In the genomic region with DNA sequence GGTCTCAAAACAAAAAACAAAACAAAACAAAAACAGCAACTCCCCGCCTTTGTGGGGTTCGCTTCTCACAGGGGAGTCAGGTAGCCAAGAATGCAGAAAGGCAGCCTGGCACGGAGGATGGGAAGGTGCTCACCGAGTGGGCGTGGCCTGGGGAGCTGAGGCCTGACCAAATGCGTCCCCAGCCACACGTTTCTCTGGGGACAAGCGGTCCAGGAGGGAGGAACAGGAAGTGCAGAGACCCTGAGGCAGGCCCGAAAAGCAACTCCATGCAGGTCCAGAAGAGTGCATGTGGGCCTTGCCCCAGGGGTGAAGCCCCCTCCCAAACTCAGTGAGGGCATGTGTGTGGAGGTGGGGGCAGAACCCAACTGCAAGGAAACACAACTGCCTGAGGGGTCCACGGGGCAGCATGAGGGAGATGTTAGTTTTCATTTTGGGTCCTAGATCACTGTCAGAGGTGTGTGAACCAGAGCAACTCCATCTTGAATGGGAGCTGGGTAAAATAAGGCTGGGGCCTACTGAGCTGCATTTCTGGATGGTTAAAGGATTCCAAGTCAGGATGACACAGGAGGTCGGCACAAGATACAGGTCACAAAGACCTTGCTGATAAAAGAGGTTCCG, we compare ENCODE assay signal across 1 cellular context.
TF ChIP-seq lines count a peak whose summit lies in the region.

No MANE protein-coding gene starts in this region.

TF ChIP-seq in K562, 482 proteins besides CTCF, POLR2A, EP300 and RAD21 (continued from another document and continues in another):
- TF ChIP-seq, protein P1, sequence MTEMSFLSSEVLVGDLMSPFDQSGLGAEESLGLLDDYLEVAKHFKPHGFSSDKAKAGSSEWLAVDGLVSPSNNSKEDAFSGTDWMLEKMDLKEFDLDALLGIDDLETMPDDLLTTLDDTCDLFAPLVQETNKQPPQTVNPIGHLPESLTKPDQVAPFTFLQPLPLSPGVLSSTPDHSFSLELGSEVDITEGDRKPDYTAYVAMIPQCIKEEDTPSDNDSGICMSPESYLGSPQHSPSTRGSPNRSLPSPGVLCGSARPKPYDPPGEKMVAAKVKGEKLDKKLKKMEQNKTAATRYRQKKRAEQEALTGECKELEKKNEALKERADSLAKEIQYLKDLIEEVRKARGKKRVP (CRISPR knock-in tag; IDR thresholded peaks at IDR 0.05) = peak; percentile 96
- TF ChIP-seq, protein P2, sequence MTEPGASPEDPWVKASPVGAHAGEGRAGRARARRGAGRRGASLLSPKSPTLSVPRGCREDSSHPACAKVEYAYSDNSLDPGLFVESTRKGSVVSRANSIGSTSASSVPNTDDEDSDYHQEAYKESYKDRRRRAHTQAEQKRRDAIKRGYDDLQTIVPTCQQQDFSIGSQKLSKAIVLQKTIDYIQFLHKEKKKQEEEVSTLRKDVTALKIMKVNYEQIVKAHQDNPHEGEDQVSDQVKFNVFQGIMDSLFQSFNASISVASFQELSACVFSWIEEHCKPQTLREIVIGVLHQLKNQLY (CRISPR knock-in tag; conservative IDR thresholded peaks at IDR 0.05) = 0 out of 4 replicates have a peak, but pooled peaks of 1 of the 2 experiments have one; percentile 65
- TF ChIP-seq NONO (IDR thresholded peaks at IDR 0.05; ENCODE audit: low read depth in 2 of 2, low read length in 1 of 2) (no peak), ZNF24 (IDR thresholded peaks at IDR 0.05) (no peak), IRF2 (CRISPR knock-in tag; IDR thresholded peaks at IDR 0.05) (no peak), TCFL5 (CRISPR knock-in tag; conservative IDR thresholded peaks at IDR 0.05) (peak; percentile 96), KLF1 (tag; IDR thresholded peaks at IDR 0.05) (peak; percentile 97), FOSL1 (tag; conservative IDR thresholded peaks at IDR 0.05) (peak; percentile 62), MYC (IDR thresholded peaks at IDR 0.05; ENCODE audit: low read depth, low read length) (no peak), MYC (CRISPR knock-in tag; IDR thresholded peaks at IDR 0.05; ENCODE audit: borderline replicate concordance, low read depth) (peak; percentile 98), BCOR (IDR thresholded peaks at IDR 0.05) (no peak), NR1H2 (CRISPR knock-in tag; IDR thresholded peaks at IDR 0.05) (no peak), ZNF766 (CRISPR knock-in tag; conservative IDR thresholded peaks at IDR 0.05) (peak; percentile 100), WHSC1 (IDR thresholded peaks at IDR 0.05; ENCODE audit: low read length) (no peak), HDAC2 (IDR thresholded peaks at IDR 0.05) (no peak), KDM5B (IDR thresholded peaks at IDR 0.05; ENCODE audit: insufficient replicate concordance, low read depth, low read length) (no peak), ZNF175 (CRISPR knock-in tag; IDR thresholded peaks at IDR 0.05; ENCODE audit: low read depth) (peak; percentile 100), RFX1 (IDR thresholded peaks at IDR 0.05) (no peak), CCNT2 (IDR thresholded peaks at IDR 0.05; ENCODE audit: borderline replicate concordance, extremely low read depth, insufficient read length, low read depth, low read length) (no peak), ZC3H8 (IDR thresholded peaks at IDR 0.05) (no peak), FOXK1 (CRISPR knock-in tag; IDR thresholded peaks at IDR 0.05; ENCODE audit: borderline replicate concordance) (no peak), RNF2 (IDR thresholded peaks at IDR 0.05) (no peak), FUS (optimal IDR thresholded peaks at IDR 0.05; ENCODE audit: low read depth, low read length) (no peak), ZKSCAN8 (CRISPR knock-in tag; IDR thresholded peaks at IDR 0.05) (peak; percentile 99), CBX5 (IDR thresholded peaks at IDR 0.05; ENCODE audit: borderline replicate concordance, low read depth) (no peak), POLR3A (IDR thresholded peaks at IDR 0.05; ENCODE audit: borderline replicate concordance, extremely low read depth, insufficient read depth, insufficient read length) (no peak), ZC3H4 (CRISPR knock-in tag; IDR thresholded peaks at IDR 0.05; ENCODE audit: borderline replicate concordance) (no peak), KLF10 (CRISPR knock-in tag; IDR thresholded peaks at IDR 0.05) (peak; percentile 92), ZNF707 (CRISPR knock-in tag; conservative IDR thresholded peaks at IDR 0.05) (peak; percentile 89), KDM1A (IDR thresholded peaks at IDR 0.05) (no peak)
- TF ChIP-seq, protein P3, sequence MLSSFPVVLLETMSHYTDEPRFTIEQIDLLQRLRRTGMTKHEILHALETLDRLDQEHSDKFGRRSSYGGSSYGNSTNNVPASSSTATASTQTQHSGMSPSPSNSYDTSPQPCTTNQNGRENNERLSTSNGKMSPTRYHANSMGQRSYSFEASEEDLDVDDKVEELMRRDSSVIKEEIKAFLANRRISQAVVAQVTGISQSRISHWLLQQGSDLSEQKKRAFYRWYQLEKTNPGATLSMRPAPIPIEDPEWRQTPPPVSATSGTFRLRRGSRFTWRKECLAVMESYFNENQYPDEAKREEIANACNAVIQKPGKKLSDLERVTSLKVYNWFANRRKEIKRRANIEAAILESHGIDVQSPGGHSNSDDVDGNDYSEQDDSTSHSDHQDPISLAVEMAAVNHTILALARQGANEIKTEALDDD (IDR thresholded peaks at IDR 0.05) = no peak
- TF ChIP-seq, protein P4, sequence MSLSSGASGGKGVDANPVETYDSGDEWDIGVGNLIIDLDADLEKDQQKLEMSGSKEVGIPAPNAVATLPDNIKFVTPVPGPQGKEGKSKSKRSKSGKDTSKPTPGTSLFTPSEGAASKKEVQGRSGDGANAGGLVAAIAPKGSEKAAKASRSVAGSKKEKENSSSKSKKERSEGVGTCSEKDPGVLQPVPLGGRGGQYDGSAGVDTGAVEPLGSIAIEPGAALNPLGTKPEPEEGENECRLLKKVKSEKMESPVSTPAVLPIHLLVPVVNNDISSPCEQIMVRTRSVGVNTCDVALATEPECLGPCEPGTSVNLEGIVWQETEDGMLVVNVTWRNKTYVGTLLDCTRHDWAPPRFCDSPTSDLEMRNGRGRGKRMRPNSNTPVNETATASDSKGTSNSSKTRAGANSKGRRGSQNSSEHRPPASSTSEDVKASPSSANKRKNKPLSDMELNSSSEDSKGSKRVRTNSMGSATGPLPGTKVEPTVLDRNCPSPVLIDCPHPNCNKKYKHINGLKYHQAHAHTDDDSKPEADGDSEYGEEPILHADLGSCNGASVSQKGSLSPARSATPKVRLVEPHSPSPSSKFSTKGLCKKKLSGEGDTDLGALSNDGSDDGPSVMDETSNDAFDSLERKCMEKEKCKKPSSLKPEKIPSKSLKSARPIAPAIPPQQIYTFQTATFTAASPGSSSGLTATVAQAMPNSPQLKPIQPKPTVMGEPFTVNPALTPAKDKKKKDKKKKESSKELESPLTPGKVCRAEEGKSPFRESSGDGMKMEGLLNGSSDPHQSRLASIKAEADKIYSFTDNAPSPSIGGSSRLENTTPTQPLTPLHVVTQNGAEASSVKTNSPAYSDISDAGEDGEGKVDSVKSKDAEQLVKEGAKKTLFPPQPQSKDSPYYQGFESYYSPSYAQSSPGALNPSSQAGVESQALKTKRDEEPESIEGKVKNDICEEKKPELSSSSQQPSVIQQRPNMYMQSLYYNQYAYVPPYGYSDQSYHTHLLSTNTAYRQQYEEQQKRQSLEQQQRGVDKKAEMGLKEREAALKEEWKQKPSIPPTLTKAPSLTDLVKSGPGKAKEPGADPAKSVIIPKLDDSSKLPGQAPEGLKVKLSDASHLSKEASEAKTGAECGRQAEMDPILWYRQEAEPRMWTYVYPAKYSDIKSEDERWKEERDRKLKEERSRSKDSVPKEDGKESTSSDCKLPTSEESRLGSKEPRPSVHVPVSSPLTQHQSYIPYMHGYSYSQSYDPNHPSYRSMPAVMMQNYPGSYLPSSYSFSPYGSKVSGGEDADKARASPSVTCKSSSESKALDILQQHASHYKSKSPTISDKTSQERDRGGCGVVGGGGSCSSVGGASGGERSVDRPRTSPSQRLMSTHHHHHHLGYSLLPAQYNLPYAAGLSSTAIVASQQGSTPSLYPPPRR (CRISPR knock-in tag; IDR thresholded peaks at IDR 0.05; ENCODE audit: borderline replicate concordance) = no peak
- TF ChIP-seq, protein P5, sequence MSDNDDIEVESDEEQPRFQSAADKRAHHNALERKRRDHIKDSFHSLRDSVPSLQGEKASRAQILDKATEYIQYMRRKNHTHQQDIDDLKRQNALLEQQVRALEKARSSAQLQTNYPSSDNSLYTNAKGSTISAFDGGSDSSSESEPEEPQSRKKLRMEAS (CRISPR knock-in tag; IDR thresholded peaks at IDR 0.05) = no peak
- TF ChIP-seq, protein P6, sequence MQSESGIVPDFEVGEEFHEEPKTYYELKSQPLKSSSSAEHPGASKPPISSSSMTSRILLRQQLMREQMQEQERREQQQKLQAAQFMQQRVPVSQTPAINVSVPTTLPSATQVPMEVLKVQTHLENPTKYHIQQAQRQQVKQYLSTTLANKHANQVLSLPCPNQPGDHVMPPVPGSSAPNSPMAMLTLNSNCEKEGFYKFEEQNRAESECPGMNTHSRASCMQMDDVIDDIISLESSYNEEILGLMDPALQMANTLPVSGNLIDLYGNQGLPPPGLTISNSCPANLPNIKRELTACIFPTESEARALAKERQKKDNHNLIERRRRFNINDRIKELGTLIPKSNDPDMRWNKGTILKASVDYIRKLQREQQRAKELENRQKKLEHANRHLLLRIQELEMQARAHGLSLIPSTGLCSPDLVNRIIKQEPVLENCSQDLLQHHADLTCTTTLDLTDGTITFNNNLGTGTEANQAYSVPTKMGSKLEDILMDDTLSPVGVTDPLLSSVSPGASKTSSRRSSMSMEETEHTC (IDR thresholded peaks at IDR 0.05) = no peak
- TF ChIP-seq, protein P7, sequence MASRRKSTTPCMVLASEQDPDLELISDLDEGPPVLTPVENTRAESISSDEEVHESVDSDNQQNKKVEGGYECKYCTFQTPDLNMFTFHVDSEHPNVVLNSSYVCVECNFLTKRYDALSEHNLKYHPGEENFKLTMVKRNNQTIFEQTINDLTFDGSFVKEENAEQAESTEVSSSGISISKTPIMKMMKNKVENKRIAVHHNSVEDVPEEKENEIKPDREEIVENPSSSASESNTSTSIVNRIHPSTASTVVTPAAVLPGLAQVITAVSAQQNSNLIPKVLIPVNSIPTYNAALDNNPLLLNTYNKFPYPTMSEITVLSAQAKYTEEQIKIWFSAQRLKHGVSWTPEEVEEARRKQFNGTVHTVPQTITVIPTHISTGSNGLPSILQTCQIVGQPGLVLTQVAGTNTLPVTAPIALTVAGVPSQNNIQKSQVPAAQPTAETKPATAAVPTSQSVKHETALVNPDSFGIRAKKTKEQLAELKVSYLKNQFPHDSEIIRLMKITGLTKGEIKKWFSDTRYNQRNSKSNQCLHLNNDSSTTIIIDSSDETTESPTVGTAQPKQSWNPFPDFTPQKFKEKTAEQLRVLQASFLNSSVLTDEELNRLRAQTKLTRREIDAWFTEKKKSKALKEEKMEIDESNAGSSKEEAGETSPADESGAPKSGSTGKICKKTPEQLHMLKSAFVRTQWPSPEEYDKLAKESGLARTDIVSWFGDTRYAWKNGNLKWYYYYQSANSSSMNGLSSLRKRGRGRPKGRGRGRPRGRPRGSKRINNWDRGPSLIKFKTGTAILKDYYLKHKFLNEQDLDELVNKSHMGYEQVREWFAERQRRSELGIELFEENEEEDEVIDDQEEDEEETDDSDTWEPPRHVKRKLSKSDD (conservative IDR thresholded peaks at IDR 0.05; ENCODE audit: low read length) = no peak
- TF ChIP-seq, protein P8, sequence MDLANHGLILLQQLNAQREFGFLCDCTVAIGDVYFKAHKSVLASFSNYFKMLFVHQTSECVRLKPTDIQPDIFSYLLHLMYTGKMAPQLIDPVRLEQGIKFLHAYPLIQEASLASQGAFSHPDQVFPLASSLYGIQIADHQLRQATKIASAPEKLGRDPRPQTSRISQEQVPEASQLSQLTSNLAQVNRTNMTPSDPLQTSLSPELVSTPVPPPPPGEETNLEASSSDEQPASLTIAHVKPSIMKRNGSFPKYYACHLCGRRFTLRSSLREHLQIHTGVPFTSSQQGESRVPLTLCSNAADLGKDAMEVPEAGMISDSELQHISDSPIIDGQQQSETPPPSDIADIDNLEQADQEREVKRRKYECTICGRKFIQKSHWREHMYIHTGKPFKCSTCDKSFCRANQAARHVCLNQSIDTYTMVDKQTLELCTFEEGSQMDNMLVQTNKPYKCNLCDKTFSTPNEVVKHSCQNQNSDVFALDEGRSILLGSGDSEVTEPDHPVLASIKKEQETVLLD (IDR thresholded peaks at IDR 0.05) = 0 out of 2 replicates have a peak, but pooled peaks have one; percentile 19
- TF ChIP-seq, protein P9, sequence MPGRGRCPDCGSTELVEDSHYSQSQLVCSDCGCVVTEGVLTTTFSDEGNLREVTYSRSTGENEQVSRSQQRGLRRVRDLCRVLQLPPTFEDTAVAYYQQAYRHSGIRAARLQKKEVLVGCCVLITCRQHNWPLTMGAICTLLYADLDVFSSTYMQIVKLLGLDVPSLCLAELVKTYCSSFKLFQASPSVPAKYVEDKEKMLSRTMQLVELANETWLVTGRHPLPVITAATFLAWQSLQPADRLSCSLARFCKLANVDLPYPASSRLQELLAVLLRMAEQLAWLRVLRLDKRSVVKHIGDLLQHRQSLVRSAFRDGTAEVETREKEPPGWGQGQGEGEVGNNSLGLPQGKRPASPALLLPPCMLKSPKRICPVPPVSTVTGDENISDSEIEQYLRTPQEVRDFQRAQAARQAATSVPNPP (IDR thresholded peaks at IDR 0.05; ENCODE audit: borderline replicate concordance, insufficient read depth, insufficient read length) = no peak
- TF ChIP-seq, protein P10, sequence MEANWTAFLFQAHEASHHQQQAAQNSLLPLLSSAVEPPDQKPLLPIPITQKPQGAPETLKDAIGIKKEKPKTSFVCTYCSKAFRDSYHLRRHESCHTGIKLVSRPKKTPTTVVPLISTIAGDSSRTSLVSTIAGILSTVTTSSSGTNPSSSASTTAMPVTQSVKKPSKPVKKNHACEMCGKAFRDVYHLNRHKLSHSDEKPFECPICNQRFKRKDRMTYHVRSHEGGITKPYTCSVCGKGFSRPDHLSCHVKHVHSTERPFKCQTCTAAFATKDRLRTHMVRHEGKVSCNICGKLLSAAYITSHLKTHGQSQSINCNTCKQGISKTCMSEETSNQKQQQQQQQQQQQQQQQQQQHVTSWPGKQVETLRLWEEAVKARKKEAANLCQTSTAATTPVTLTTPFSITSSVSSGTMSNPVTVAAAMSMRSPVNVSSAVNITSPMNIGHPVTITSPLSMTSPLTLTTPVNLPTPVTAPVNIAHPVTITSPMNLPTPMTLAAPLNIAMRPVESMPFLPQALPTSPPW (CRISPR knock-in tag; IDR thresholded peaks at IDR 0.05) = peak; percentile 83
- TF ChIP-seq, protein P11, sequence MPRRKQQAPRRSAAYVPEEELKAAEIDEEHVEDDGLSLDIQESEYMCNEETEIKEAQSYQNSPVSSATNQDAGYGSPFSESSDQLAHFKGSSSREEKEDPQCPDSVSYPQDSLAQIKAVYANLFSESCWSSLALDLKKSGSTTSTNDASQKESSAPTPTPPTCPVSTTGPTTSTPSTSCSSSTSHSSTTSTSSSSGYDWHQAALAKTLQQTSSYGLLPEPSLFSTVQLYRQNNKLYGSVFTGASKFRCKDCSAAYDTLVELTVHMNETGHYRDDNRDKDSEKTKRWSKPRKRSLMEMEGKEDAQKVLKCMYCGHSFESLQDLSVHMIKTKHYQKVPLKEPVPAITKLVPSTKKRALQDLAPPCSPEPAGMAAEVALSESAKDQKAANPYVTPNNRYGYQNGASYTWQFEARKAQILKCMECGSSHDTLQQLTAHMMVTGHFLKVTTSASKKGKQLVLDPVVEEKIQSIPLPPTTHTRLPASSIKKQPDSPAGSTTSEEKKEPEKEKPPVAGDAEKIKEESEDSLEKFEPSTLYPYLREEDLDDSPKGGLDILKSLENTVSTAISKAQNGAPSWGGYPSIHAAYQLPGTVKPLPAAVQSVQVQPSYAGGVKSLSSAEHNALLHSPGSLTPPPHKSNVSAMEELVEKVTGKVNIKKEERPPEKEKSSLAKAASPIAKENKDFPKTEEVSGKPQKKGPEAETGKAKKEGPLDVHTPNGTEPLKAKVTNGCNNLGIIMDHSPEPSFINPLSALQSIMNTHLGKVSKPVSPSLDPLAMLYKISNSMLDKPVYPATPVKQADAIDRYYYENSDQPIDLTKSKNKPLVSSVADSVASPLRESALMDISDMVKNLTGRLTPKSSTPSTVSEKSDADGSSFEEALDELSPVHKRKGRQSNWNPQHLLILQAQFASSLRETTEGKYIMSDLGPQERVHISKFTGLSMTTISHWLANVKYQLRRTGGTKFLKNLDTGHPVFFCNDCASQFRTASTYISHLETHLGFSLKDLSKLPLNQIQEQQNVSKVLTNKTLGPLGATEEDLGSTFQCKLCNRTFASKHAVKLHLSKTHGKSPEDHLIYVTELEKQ (CRISPR knock-in tag; IDR thresholded peaks at IDR 0.05) = peak; percentile 98
